ENCODE assay signal across 8 cellular contexts in genomic region chr10:46782001-46782874, GRCh38.
DNase-seq lines count a peak whose midpoint lies in the region; ATAC-seq and TF ChIP-seq lines count a peak whose summit lies in the region.
"Not testable (repeated sequence)": the region's sequence is repeated elsewhere in the genome, so short reads cannot be mapped to it uniquely, and the experiment has no call there.

No MANE protein-coding gene starts in this region.

- not testable (repeated sequence) for H3K36me3 ChIP-seq in left lung

- H3K9me3 Mint-ChIP-seq in HFFc6; activated T-cell treated with anti-CD3 and anti-CD28 coated beads, Interleukin-2, amount 50 U/mL, for 24 hours; effector memory CD8-positive, alpha-beta T cell: not testable (repeated sequence)

- DNase-seq in AG08396 (ENCODE audit: low spot score) (peak; percentile 2), HFFc6 (peak; percentile 60)
- not testable (repeated sequence) for DNase-seq in activated T-cell treated with anti-CD3 and anti-CD28 coated beads, Interleukin-2, amount 50 U/mL, for 24 hours; effector memory CD8-positive, alpha-beta T cell; left lung; stimulated activated naive CD8-positive, alpha-beta T cell treated with anti-CD3 and anti-CD28 coated beads, Interleukin-15, Interleukin-2, amounts not matched to agents 100 U/mL and 50 U/mL, for 24 hours

- H3K27me3 ChIP-seq in left lung = not testable (repeated sequence)

- TF ChIP-seq CTCF in HFFc6 (IDR thresholded peaks at IDR 0.05); left lung (IDR thresholded peaks at IDR 0.05): not testable (repeated sequence)

- H3K27ac Mint-ChIP-seq in HFFc6 = peak overlapping the region; percentile 93
- H3K27ac Mint-ChIP-seq in activated T-cell treated with anti-CD3 and anti-CD28 coated beads, Interleukin-2, amount 50 U/mL, for 24 hours = peak overlapping the region; percentile 40
- not testable (repeated sequence) for H3K27ac Mint-ChIP-seq in effector memory CD8-positive, alpha-beta T cell

- intact Hi-C loops in left lung (cut with DNase I) = not testable (repeated sequence)

- not testable (repeated sequence) for H3K36me3 Mint-ChIP-seq in HFFc6 (ENCODE audit: low read depth); activated T-cell treated with anti-CD3 and anti-CD28 coated beads, Interleukin-2, amount 50 U/mL, for 24 hours (ENCODE audit: low read depth); effector memory CD8-positive, alpha-beta T cell (ENCODE audit: insufficient read depth)

- not testable (repeated sequence) for H3K4me3 ChIP-seq in left lung

- peaks cover 27% of the 10 kb centered on the region for H3K4me1 Mint-ChIP-seq in HFFc6 (ENCODE audit: low read depth)
- peaks cover 17% of the 10 kb centered on the region for H3K4me1 Mint-ChIP-seq in activated T-cell treated with anti-CD3 and anti-CD28 coated beads, Interleukin-2, amount 50 U/mL, for 24 hours (ENCODE audit: low read depth)
- not testable (repeated sequence) for H3K4me1 Mint-ChIP-seq in effector memory CD8-positive, alpha-beta T cell (ENCODE audit: low read depth in 2 of 2)

- H3K27ac ChIP-seq in left lung = not testable (repeated sequence)

- ATAC-seq in GM18907 (IDR thresholded peaks at IDR 0.05; ENCODE audit: unreplicated experiment) = peak; percentile 37
- ATAC-seq in HG03520 (IDR thresholded peaks at IDR 0.05; ENCODE audit: unreplicated experiment) = peak; percentile 37
- ATAC-seq in effector memory CD8-positive, alpha-beta T cell (replicated peaks) = peak; percentile 28
- ATAC-seq in left lung = peak; percentile 8
- peak; percentile 34 for ATAC-seq in stimulated activated naive CD8-positive, alpha-beta T cell treated with anti-CD3 and anti-CD28 coated beads, Interleukin-15, Interleukin-2, amounts not matched to agents 100 U/mL and 50 U/mL, for 24 hours

- not testable (repeated sequence) for H3K4me1 ChIP-seq in left lung

- not testable (repeated sequence) for H3K4me3 Mint-ChIP-seq in HFFc6; activated T-cell treated with anti-CD3 and anti-CD28 coated beads, Interleukin-2, amount 50 U/mL, for 24 hours; effector memory CD8-positive, alpha-beta T cell

- H3K27me3 Mint-ChIP-seq in HFFc6 (ENCODE audit: insufficient read depth); activated T-cell treated with anti-CD3 and anti-CD28 coated beads, Interleukin-2, amount 50 U/mL, for 24 hours; effector memory CD8-positive, alpha-beta T cell: not testable (repeated sequence)

- not testable (repeated sequence) for H3K9me3 ChIP-seq in left lung
